In genomic region chr6:34391711-34392496, GRCh38 we compare ENCODE assay signal across 1 cellular context.
TF ChIP-seq lines count a peak whose summit lies in the region.

No MANE protein-coding gene starts in this region.

TF ChIP-seq in HepG2, 621 proteins besides CTCF, POLR2A, EP300 and RAD21 (continued from another document and continues in another):
- TF ChIP-seq, protein P1, sequence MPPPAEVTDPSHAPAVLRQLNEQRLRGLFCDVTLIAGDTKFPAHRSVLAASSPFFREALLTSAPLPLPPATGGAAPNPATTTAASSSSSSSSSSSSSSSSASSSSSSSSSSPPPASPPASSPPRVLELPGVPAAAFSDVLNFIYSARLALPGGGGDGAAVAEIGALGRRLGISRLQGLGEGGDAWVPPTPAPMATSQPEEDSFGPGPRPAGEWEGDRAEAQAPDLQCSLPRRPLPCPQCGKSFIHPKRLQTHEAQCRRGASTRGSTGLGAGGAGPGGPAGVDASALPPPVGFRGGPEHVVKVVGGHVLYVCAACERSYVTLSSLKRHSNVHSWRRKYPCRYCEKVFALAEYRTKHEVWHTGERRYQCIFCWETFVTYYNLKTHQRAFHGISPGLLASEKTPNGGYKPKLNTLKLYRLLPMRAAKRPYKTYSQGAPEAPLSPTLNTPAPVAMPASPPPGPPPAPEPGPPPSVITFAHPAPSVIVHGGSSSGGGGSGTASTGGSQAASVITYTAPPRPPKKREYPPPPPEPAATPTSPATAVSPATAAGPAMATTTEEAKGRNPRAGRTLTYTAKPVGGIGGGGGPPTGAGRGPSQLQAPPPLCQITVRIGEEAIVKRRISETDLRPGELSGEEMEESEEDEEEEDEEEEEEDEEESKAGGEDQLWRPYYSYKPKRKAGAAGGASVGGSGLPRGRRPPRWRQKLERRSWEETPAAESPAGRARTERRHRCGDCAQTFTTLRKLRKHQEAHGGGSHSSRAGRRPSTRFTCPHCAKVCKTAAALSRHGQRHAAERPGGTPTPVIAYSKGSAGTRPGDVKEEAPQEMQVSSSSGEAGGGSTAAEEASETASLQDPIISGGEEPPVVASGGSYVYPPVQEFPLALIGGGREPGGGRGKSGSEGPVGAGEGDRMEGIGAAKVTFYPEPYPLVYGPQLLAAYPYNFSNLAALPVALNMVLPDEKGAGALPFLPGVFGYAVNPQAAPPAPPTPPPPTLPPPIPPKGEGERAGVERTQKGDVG (CRISPR knock-in tag; IDR thresholded peaks at IDR 0.05; ENCODE audit: borderline replicate concordance) = peak; percentile 32
- no peak for TF ChIP-seq POLR2AphosphoS2 (IDR thresholded peaks at IDR 0.05; ENCODE audit: low read depth, low read length)
- TF ChIP-seq ZNF883 (CRISPR knock-in tag; IDR thresholded peaks at IDR 0.05; ENCODE audit: not compliant biosample characterization) = peak; percentile 21
- peak; percentile 86 for TF ChIP-seq TFDP1 (CRISPR knock-in tag; IDR thresholded peaks at IDR 0.05; ENCODE audit: borderline replicate concordance)
- TF ChIP-seq PBX3 (CRISPR knock-in tag; IDR thresholded peaks at IDR 0.05; ENCODE audit: borderline replicate concordance) = no peak
- no peak for TF ChIP-seq ARNT (IDR thresholded peaks at IDR 0.05)
- no peak for TF ChIP-seq ZNF432 (CRISPR knock-in tag; IDR thresholded peaks at IDR 0.05; ENCODE audit: borderline replicate concordance)
- TF ChIP-seq ZBTB8A (CRISPR knock-in tag; IDR thresholded peaks at IDR 0.05; ENCODE audit: borderline replicate concordance, low read depth) = no peak
- TF ChIP-seq ZMYM4 (CRISPR knock-in tag; IDR thresholded peaks at IDR 0.05) = peak; percentile 31; the same call in 1 of the 2 replicates
- no peak for TF ChIP-seq NR3C1 (CRISPR knock-in tag; IDR thresholded peaks at IDR 0.05)
- TF ChIP-seq, protein P2, sequence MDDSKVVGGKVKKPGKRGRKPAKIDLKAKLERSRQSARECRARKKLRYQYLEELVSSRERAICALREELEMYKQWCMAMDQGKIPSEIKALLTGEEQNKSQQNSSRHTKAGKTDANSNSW (CRISPR knock-in tag; IDR thresholded peaks at IDR 0.05; ENCODE audit: borderline replicate concordance) = 0 out of 2 replicates have a peak, but pooled peaks have one; percentile 45
- TF ChIP-seq, protein P3, sequence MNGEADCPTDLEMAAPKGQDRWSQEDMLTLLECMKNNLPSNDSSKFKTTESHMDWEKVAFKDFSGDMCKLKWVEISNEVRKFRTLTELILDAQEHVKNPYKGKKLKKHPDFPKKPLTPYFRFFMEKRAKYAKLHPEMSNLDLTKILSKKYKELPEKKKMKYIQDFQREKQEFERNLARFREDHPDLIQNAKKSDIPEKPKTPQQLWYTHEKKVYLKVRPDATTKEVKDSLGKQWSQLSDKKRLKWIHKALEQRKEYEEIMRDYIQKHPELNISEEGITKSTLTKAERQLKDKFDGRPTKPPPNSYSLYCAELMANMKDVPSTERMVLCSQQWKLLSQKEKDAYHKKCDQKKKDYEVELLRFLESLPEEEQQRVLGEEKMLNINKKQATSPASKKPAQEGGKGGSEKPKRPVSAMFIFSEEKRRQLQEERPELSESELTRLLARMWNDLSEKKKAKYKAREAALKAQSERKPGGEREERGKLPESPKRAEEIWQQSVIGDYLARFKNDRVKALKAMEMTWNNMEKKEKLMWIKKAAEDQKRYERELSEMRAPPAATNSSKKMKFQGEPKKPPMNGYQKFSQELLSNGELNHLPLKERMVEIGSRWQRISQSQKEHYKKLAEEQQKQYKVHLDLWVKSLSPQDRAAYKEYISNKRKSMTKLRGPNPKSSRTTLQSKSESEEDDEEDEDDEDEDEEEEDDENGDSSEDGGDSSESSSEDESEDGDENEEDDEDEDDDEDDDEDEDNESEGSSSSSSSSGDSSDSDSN (CRISPR knock-in tag; IDR thresholded peaks at IDR 0.05) = peak; percentile 98
- no peak for TF ChIP-seq MIER3 (CRISPR knock-in tag; IDR thresholded peaks at IDR 0.05; ENCODE audit: borderline replicate concordance)
- TF ChIP-seq ATF5 (CRISPR knock-in tag; IDR thresholded peaks at IDR 0.05; ENCODE audit: low read depth) = no peak
- peak; percentile 89 for TF ChIP-seq ZNF800 (CRISPR knock-in tag; IDR thresholded peaks at IDR 0.05)
- no peak; the same call in 1 of the 2 replicates for TF ChIP-seq BORCS8-MEF2B (CRISPR knock-in tag; IDR thresholded peaks at IDR 0.05)
- peak; percentile 84; the same call in 1 of the 2 replicates for TF ChIP-seq ZNF879 (CRISPR knock-in tag; IDR thresholded peaks at IDR 0.05)
- TF ChIP-seq ZFX (CRISPR knock-in tag; IDR thresholded peaks at IDR 0.05; ENCODE audit: low read depth) = peak; percentile 78
- peak; percentile 13; the same call in 1 of the 2 replicates for TF ChIP-seq ZC3H13 (CRISPR knock-in tag; IDR thresholded peaks at IDR 0.05)
- no peak for TF ChIP-seq ZNF3 (CRISPR knock-in tag; IDR thresholded peaks at IDR 0.05)
- TF ChIP-seq CHD4 (IDR thresholded peaks at IDR 0.05; ENCODE audit: borderline replicate concordance, low read length) = 0 out of 2 replicates have a peak, but pooled peaks have one; percentile 6
- TF ChIP-seq SP1 (IDR thresholded peaks at IDR 0.05) = no peak
- 0 out of 2 replicates have a peak, but pooled peaks have one; percentile 21 for TF ChIP-seq SP1 (CRISPR knock-in tag; IDR thresholded peaks at IDR 0.05)
- TF ChIP-seq ZBED4 (CRISPR knock-in tag; IDR thresholded peaks at IDR 0.05; ENCODE audit: borderline replicate concordance) = no peak
- no peak for TF ChIP-seq HIC2 (CRISPR knock-in tag; IDR thresholded peaks at IDR 0.05; ENCODE audit: low read depth)
- no peak for TF ChIP-seq ZSCAN21 (CRISPR knock-in tag; IDR thresholded peaks at IDR 0.05; ENCODE audit: borderline replicate concordance)
- no peak for TF ChIP-seq CBX2 (IDR thresholded peaks at IDR 0.05; ENCODE audit: low read depth, low read length)
- TF ChIP-seq CBX2 (CRISPR knock-in tag; IDR thresholded peaks at IDR 0.05; ENCODE audit: low read depth) = no peak
- TF ChIP-seq ZNF138 (CRISPR knock-in tag; IDR thresholded peaks at IDR 0.05; ENCODE audit: low read depth) = peak; percentile 53; the same call in 1 of the 2 replicates
- no peak for TF ChIP-seq SIX1 (CRISPR knock-in tag; IDR thresholded peaks at IDR 0.05; ENCODE audit: borderline replicate concordance)
- 0 out of 2 replicates have a peak, but pooled peaks have one; percentile 45 for TF ChIP-seq AHDC1 (CRISPR knock-in tag; IDR thresholded peaks at IDR 0.05; ENCODE audit: borderline replicate concordance)
- no peak for TF ChIP-seq IKZF1 (IDR thresholded peaks at IDR 0.05)
- TF ChIP-seq ZNF644 (CRISPR knock-in tag; IDR thresholded peaks at IDR 0.05; ENCODE audit: low read depth) = no peak
- peak; percentile 97 for TF ChIP-seq ASH2L (IDR thresholded peaks at IDR 0.05; ENCODE audit: insufficient read length, low read depth, low read length)
- TF ChIP-seq TAF15 (IDR thresholded peaks at IDR 0.05; ENCODE audit: low read depth, low read length, poor library complexity, severe bottlenecking) = no peak
